Comparison of ENCODE assay signal across 21 cellular contexts in the genomic region with DNA sequence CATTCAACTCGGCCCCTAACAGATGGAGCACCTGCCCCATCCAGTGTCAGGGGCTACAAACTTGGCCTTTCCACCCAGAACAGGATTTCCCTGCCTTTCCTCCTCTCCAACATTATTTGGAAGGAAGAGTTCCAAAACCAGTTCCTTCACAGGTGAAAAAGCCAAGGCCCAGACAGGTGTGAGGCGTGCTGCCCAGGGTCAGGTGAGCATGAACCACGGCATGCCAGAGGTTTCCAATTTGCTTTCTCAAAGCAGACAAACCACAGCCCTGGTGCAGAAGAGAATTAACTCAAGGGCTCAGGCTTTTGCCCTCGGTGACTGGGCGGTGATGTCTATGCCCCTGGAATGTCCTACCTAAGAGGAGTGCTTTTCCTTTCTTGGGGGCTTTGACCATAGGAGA. TPM values are rescaled to one million over a fixed set of nuclear protein-coding genes. Genes with fewer than 3 reads are reported as not detected.
DNase-seq lines count a peak whose midpoint lies in the region; ATAC-seq lines count a peak whose summit lies in the region.
"Had no signal": no experiment of that assay in that cellular context is flagged by ENCODE, and none has a peak within 500 bp of the region (broad histone marks: within the 10 kb centered on the region; RNA-seq: fewer than 3 reads in every experiment).

No MANE protein-coding gene starts in this region.

- H3K9me3 Mint-ChIP-seq in activated CD4-positive, alpha-beta T cell treated with anti-CD3 and anti-CD28 coated beads, Interleukin-2, amount 10 ng/mL, durations not matched to agents 24 days and 14 days = no peaks in the 10 kb centered on the region
- H3K9me3 Mint-ChIP-seq in activated CD4-positive, alpha-beta T cell treated with anti-CD3 and anti-CD28 coated beads for 36 hours (ENCODE audit: low read depth) = no peaks in the 10 kb centered on the region
- H3K9me3 Mint-ChIP-seq in activated T-helper 1 cell treated with anti-CD3 and anti-CD28 coated beads, Interleukin-12 subunit alpha, Interleukin-12 subunit beta, Interleukin-2, Interleukin-4 antibody, amounts not matched to agents 30 ng/mL and 10 ng/mL and 1 ng/mL, durations not matched to agents 14 hours and 24 hours and 36 hours = no peaks in the 10 kb centered on the region
- H3K9me3 Mint-ChIP-seq: CD14-positive monocyte, neural crest cell, T-cell had no signal

- no peak overlapping the region for H3K4me3 Mint-ChIP-seq in activated CD4-positive, alpha-beta T cell treated with anti-CD3 and anti-CD28 coated beads, Interleukin-2, amount 10 ng/mL, durations not matched to agents 24 days and 14 days
- no peak overlapping the region for H3K4me3 Mint-ChIP-seq in activated CD4-positive, alpha-beta T cell treated with anti-CD3 and anti-CD28 coated beads for 36 hours
- H3K4me3 Mint-ChIP-seq in activated T-helper 1 cell treated with anti-CD3 and anti-CD28 coated beads, Interleukin-12 subunit alpha, Interleukin-12 subunit beta, Interleukin-2, Interleukin-4 antibody, amounts not matched to agents 30 ng/mL and 10 ng/mL and 1 ng/mL, durations not matched to agents 14 hours and 24 hours and 36 hours = no peak overlapping the region
- H3K4me3 Mint-ChIP-seq: CD14-positive monocyte, neural crest cell, T-cell had no signal

- H3K9me3 ChIP-seq in mucosa of rectum (ENCODE audit: control insufficient read depth in 2 of 2, low read length in 2 of 2) = no peaks in the 10 kb centered on the region
- H3K9me3 ChIP-seq: spleen had no signal

- no peaks in the 10 kb centered on the region for H3K27me3 Mint-ChIP-seq in activated CD4-positive, alpha-beta T cell treated with anti-CD3 and anti-CD28 coated beads, Interleukin-2, amount 10 ng/mL, durations not matched to agents 24 days and 14 days
- peaks cover 2% of the 10 kb centered on the region for H3K27me3 Mint-ChIP-seq in activated CD4-positive, alpha-beta T cell treated with anti-CD3 and anti-CD28 coated beads for 36 hours
- no peaks in the 10 kb centered on the region for H3K27me3 Mint-ChIP-seq in activated T-helper 1 cell treated with anti-CD3 and anti-CD28 coated beads, Interleukin-12 subunit alpha, Interleukin-12 subunit beta, Interleukin-2, Interleukin-4 antibody, amounts not matched to agents 30 ng/mL and 10 ng/mL and 1 ng/mL, durations not matched to agents 14 hours and 24 hours and 36 hours (ENCODE audit: insufficient read depth)
- H3K27me3 Mint-ChIP-seq: T-cell had no signal

- H3K36me3 Mint-ChIP-seq in activated CD4-positive, alpha-beta T cell treated with anti-CD3 and anti-CD28 coated beads, Interleukin-2, amount 10 ng/mL, durations not matched to agents 24 days and 14 days (ENCODE audit: low read depth) = peaks cover 11% of the 10 kb centered on the region
- H3K36me3 Mint-ChIP-seq in activated CD4-positive, alpha-beta T cell treated with anti-CD3 and anti-CD28 coated beads for 36 hours (ENCODE audit: low read depth) = no peaks in the 10 kb centered on the region
- peaks cover 3% of the 10 kb centered on the region for H3K36me3 Mint-ChIP-seq in activated T-helper 1 cell treated with anti-CD3 and anti-CD28 coated beads, Interleukin-12 subunit alpha, Interleukin-12 subunit beta, Interleukin-2, Interleukin-4 antibody, amounts not matched to agents 30 ng/mL and 10 ng/mL and 1 ng/mL, durations not matched to agents 14 hours and 24 hours and 36 hours (ENCODE audit: low read depth)
- H3K36me3 Mint-ChIP-seq: T-cell had no signal

- peak overlapping the region; percentile 62 for H3K27ac Mint-ChIP-seq in activated CD4-positive, alpha-beta T cell treated with anti-CD3 and anti-CD28 coated beads, Interleukin-2, amount 10 ng/mL, durations not matched to agents 24 days and 14 days
- no peak overlapping the region for H3K27ac Mint-ChIP-seq in activated CD4-positive, alpha-beta T cell treated with anti-CD3 and anti-CD28 coated beads for 36 hours
- H3K27ac Mint-ChIP-seq in activated T-helper 1 cell treated with anti-CD3 and anti-CD28 coated beads, Interleukin-12 subunit alpha, Interleukin-12 subunit beta, Interleukin-2, Interleukin-4 antibody, amounts not matched to agents 30 ng/mL and 10 ng/mL and 1 ng/mL, durations not matched to agents 14 hours and 24 hours and 36 hours = peak overlapping the region; percentile 40
- H3K27ac Mint-ChIP-seq: T-cell had no signal

- H3K4me1 Mint-ChIP-seq in activated CD4-positive, alpha-beta T cell treated with anti-CD3 and anti-CD28 coated beads, Interleukin-2, amount 10 ng/mL, durations not matched to agents 24 days and 14 days = peaks cover 30% of the 10 kb centered on the region
- H3K4me1 Mint-ChIP-seq in activated CD4-positive, alpha-beta T cell treated with anti-CD3 and anti-CD28 coated beads for 36 hours = peaks cover 3% of the 10 kb centered on the region
- peaks cover 25% of the 10 kb centered on the region for H3K4me1 Mint-ChIP-seq in activated T-helper 1 cell treated with anti-CD3 and anti-CD28 coated beads, Interleukin-12 subunit alpha, Interleukin-12 subunit beta, Interleukin-2, Interleukin-4 antibody, amounts not matched to agents 30 ng/mL and 10 ng/mL and 1 ng/mL, durations not matched to agents 14 hours and 24 hours and 36 hours (ENCODE audit: low read depth)

- peaks cover 11 to 22% of the 10 kb centered on the region in 2 donors for H3K4me1 ChIP-seq in mucosa of rectum (ENCODE audit: control insufficient read depth in 2 of 2, insufficient read depth in 2 of 2, low read length in 2 of 2)

- CTCF ChIA-PET in activated CD4-positive, alpha-beta T cell treated with anti-CD3 and anti-CD28 coated beads for 36 hours (lab: Charles Lee) = no interaction called here

- no peaks in the 10 kb centered on the region for H3K27me3 ChIP-seq in mucosa of rectum (ENCODE audit: control insufficient read depth in 2 of 2, insufficient read depth in 2 of 2, low read length in 2 of 2)
- H3K27me3 ChIP-seq: hepatocyte, spleen had no signal

- POLR2A ChIA-PET in activated CD4-positive, alpha-beta T cell treated with anti-CD3 and anti-CD28 coated beads for 36 hours (lab: Charles Lee) = no interaction called here

- H3K9ac ChIP-seq in mucosa of rectum (ENCODE audit: low read depth in 1 of 2, low read length in 2 of 2) = peak overlapping the region in 1 of 2 donors; percentile 28

- no peak for ATAC-seq in activated CD4-positive, alpha-beta T cell treated with anti-CD3 and anti-CD28 coated beads for 36 hours
- no peak for ATAC-seq in HG02870 (IDR thresholded peaks at IDR 0.05; ENCODE audit: unreplicated experiment)
- ATAC-seq: T-cell had no signal

- peaks cover 5 to 6% of the 10 kb centered on the region in 2 donors for H3K36me3 ChIP-seq in mucosa of rectum (ENCODE audit: control insufficient read depth in 2 of 2, insufficient read depth in 2 of 2, low read length in 2 of 2)

- no peak overlapping the region for H3K4me3 ChIP-seq in mucosa of rectum (ENCODE audit: low read length in 2 of 2)
- H3K4me3 ChIP-seq: hepatocyte, spleen had no signal

- DNase-seq in activated CD4-positive, alpha-beta T cell treated with anti-CD3 and anti-CD28 coated beads, Interleukin-2, amount 10 ng/mL, durations not matched to agents 24 days and 14 days = no peak
- no peak for DNase-seq in activated CD4-positive, alpha-beta T cell treated with anti-CD3 and anti-CD28 coated beads for 36 hours
- peak; percentile 44 for DNase-seq in HT-29 (ENCODE audit: low spot score)
- no peak for DNase-seq in activated T-helper 1 cell treated with anti-CD3 and anti-CD28 coated beads, Interleukin-12 subunit alpha, Interleukin-12 subunit beta, Interleukin-2, Interleukin-4 antibody, amounts not matched to agents 30 ng/mL and 10 ng/mL and 1 ng/mL, durations not matched to agents 14 hours and 24 hours and 36 hours (ENCODE audit: low spot score)
- no peak for DNase-seq in UCSD-AML1 (lab: John Stamatoyannopoulos, UW; ENCODE audit: unreplicated experiment)
- no peak for DNase-seq in SHP77 (lab: John Stamatoyannopoulos, UW)
- DNase-seq: 8988T; activated CD4-positive, CD25-positive, alpha-beta regulatory T cell; activated naive CD4-positive, alpha-beta T cell treated with Interleukin-2 at 50 U/mL for 16 hours; mesendoderm; NCI-H2227 treated with DMSO at 0.1 percent for 48 hours; spleen; stimulated activated CD8-positive, alpha-beta memory T cell treated with anti-CD3 and anti-CD28 coated beads, Interleukin-4, amount 100 ng/mL, for 48 hours; T-cell had no signal

- intact Hi-C loops in activated CD4-positive, alpha-beta T cell treated with anti-CD3 and anti-CD28 coated beads, Interleukin-2, amount 10 ng/mL, durations not matched to agents 24 days and 14 days (cut with micrococcal nuclease) = loop anchor here (5.0 to 10.0 kb wide), 2 partner anchors 122 to 265 kb away; partner anchors contain the start of genes MYO1E and RNF111
- intact Hi-C loops in activated CD4-positive, alpha-beta T cell treated with anti-CD3 and anti-CD28 coated beads for 36 hours (cut with DNase I, micrococcal nuclease) = loop anchor here (5.0 to 10.0 kb wide), 3 partner anchors 122 to 273 kb away; partner anchors contain the start of gene MYO1E (in 2 of the 2)
- intact Hi-C loops in activated T-helper 1 cell treated with anti-CD3 and anti-CD28 coated beads, Interleukin-12 subunit alpha, Interleukin-12 subunit beta, Interleukin-2, Interleukin-4 antibody, amounts not matched to agents 30 ng/mL and 10 ng/mL and 1 ng/mL, durations not matched to agents 14 hours and 24 hours and 36 hours (cut with micrococcal nuclease) = loop anchor here (1.0 to 5.0 kb wide), 3 partner anchors 50 to 268 kb away; no protein-coding TSS in a partner anchor

- H3K27ac ChIP-seq in mucosa of rectum (ENCODE audit: low read depth in 2 of 2, low read length in 2 of 2) = peak overlapping the region; percentile 46 to 64
- H3K27ac ChIP-seq: hepatocyte, spleen had no signal

RNA-seq across cellular contexts. Expression of gene LDHAL6B, which starts 43.2 kb away (rescaled TPM):
- not detected in 2 replicates for total RNA-seq in activated CD4-positive, alpha-beta T cell treated with anti-CD3 and anti-CD28 coated beads, Interleukin-2, amount 10 ng/mL, durations not matched to agents 24 days and 14 days
- total RNA-seq in activated CD4-positive, alpha-beta T cell treated with anti-CD3 and anti-CD28 coated beads for 36 hours = not detected
- total RNA-seq in HT-29 (2014; rRNA removed; shearing (Covaris generic)) = not detected in 2 replicates
- total RNA-seq in activated T-helper 1 cell treated with anti-CD3 and anti-CD28 coated beads, Interleukin-12 subunit alpha, Interleukin-12 subunit beta, Interleukin-2, Interleukin-4 antibody, amounts not matched to agents 30 ng/mL and 10 ng/mL and 1 ng/mL, durations not matched to agents 14 hours and 24 hours and 36 hours = not detected in 2 replicates
- total RNA-seq: H4, hepatocyte, M059J, neural crest cell, spleen, T-cell had no signal
